Comparison of ENCODE assay signal across 1 cellular context in genomic region chr5:81971694-81972495, GRCh38.
A peak's percentile ranks its signal among the peaks of the same experiment; 100 is the strongest.
TF ChIP-seq lines count a peak whose summit lies in the region.

ATG10 (plus strand) TSS chr5:81972023; CDS start chr5:81987571, 15,548 bp downstream.

TF ChIP-seq in K562, 482 proteins besides CTCF, POLR2A, EP300 and RAD21 (continued from another document and continues in another):
- TF ChIP-seq TAF7 (tag; IDR thresholded peaks at IDR 0.05) (no peak; the same call in 1 of the 2 replicates), E4F1 (CRISPR knock-in tag; IDR thresholded peaks at IDR 0.05; ENCODE audit: borderline replicate concordance) (no peak), DEAF1 (CRISPR knock-in tag; IDR thresholded peaks at IDR 0.05) (no peak), ZNF23 (CRISPR knock-in tag; IDR thresholded peaks at IDR 0.05) (no peak), KAT8 (IDR thresholded peaks at IDR 0.05; ENCODE audit: low read depth) (no peak), PCBP1 (IDR thresholded peaks at IDR 0.05; ENCODE audit: low read depth, low read length, poor library complexity, severe bottlenecking) (no peak), MEF2D (tag; conservative IDR thresholded peaks at IDR 0.05; ENCODE audit: low read depth) (no peak), ELF1 (tag; IDR thresholded peaks at IDR 0.05) (no peak), SIN3B (IDR thresholded peaks at IDR 0.05; ENCODE audit: low read depth) (no peak; the same call in 1 of the 2 replicates), NCOA1 (IDR thresholded peaks at IDR 0.05; ENCODE audit: low read depth) (no peak), CBFA2T2 (conservative IDR thresholded peaks at IDR 0.05) (no peak), PTBP1 (IDR thresholded peaks at IDR 0.05; ENCODE audit: low read depth, low read length) (no peak), FOXP4 (CRISPR knock-in tag; IDR thresholded peaks at IDR 0.05; ENCODE audit: borderline replicate concordance) (no peak; the same call in 1 of the 2 replicates), NBN (IDR thresholded peaks at IDR 0.05; ENCODE audit: low read depth) (no peak), ZNF253 (CRISPR knock-in tag; conservative IDR thresholded peaks at IDR 0.05) (no peak), ZNF24 (IDR thresholded peaks at IDR 0.05) (no peak; the same call in none of the 2 replicates), MAFG (tag; conservative IDR thresholded peaks at IDR 0.05) (no peak), ARID1B (IDR thresholded peaks at IDR 0.05) (peak; percentile 33; the same call in 1 of the 2 replicates), POLR2AphosphoS5 (IDR thresholded peaks at IDR 0.05; ENCODE audit: control insufficient read depth, insufficient read depth, low read depth, low read length) (peak; percentile 72; the same call in 1 of the 2 replicates), ZNF507 (tag; conservative IDR thresholded peaks at IDR 0.05) (no peak), MLX (CRISPR knock-in tag; conservative IDR thresholded peaks at IDR 0.05) (0 out of 4 replicates have a peak, but pooled peaks of 1 of the 2 experiments have one; percentile 46), HNRNPLL (IDR thresholded peaks at IDR 0.05; ENCODE audit: low read depth, low read length, poor library complexity, severe bottlenecking) (peak; percentile 45), RBM17 (IDR thresholded peaks at IDR 0.05; ENCODE audit: borderline replicate concordance, low read depth, low read length) (no peak), CREB3 (tag; conservative IDR thresholded peaks at IDR 0.05; ENCODE audit: low read depth) (no peak), HINFP (tag; conservative IDR thresholded peaks at IDR 0.05; ENCODE audit: low read depth) (peak; percentile 99), ATF1 (CRISPR knock-in tag; IDR thresholded peaks at IDR 0.05) (peak; percentile 71; the same call in 1 of the 2 replicates), ATF1 (tag; IDR thresholded peaks at IDR 0.05) (peak; percentile 90), AFF4 (CRISPR knock-in tag; IDR thresholded peaks at IDR 0.05) (peak; percentile 89; the same call in 1 of the 2 replicates), ZNF232 (CRISPR knock-in tag; IDR thresholded peaks at IDR 0.05) (peak; percentile 17; the same call in 1 of the 2 replicates), SP2 (IDR thresholded peaks at IDR 0.05; ENCODE audit: extremely low read depth, low read depth, low read length, poor library complexity, severe bottlenecking) (no peak), TAF9B (IDR thresholded peaks at IDR 0.05; ENCODE audit: partially characterized antibody) (peak; percentile 41), HEY1 (CRISPR knock-in tag; IDR thresholded peaks at IDR 0.05; ENCODE audit: borderline replicate concordance) (no peak), ZNF77 (CRISPR knock-in tag; IDR thresholded peaks at IDR 0.05) (no peak), RHOXF2B (CRISPR knock-in tag; conservative IDR thresholded peaks at IDR 0.05) (no peak), CEBPB (tag; IDR thresholded peaks at IDR 0.05) (no peak), KLF6 (CRISPR knock-in tag; IDR thresholded peaks at IDR 0.05; ENCODE audit: borderline replicate concordance) (no peak), NEUROD1 (IDR thresholded peaks at IDR 0.05; ENCODE audit: borderline replicate concordance, low read depth, low read length, partially characterized antibody) (no peak), POLR2B (IDR thresholded peaks at IDR 0.05; ENCODE audit: low read depth, partially characterized antibody) (peak; percentile 84), DACH1 (IDR thresholded peaks at IDR 0.05; ENCODE audit: partially characterized antibody) (no peak), ZNF583 (CRISPR knock-in tag; IDR thresholded peaks at IDR 0.05) (0 out of 2 replicates have a peak, but pooled peaks have one; percentile 58), SNRNP70 (optimal IDR thresholded peaks at IDR 0.05; ENCODE audit: low read depth, low read length) (no peak), SMAD2 (IDR thresholded peaks at IDR 0.05; ENCODE audit: low read depth, low read length) (no peak), ESRRB (CRISPR knock-in tag; IDR thresholded peaks at IDR 0.05; ENCODE audit: borderline replicate concordance) (no peak), ZC3H4 (CRISPR knock-in tag; IDR thresholded peaks at IDR 0.05; ENCODE audit: borderline replicate concordance) (peak; percentile 90; the same call in 1 of the 2 replicates), TBP (optimal IDR thresholded peaks at IDR 0.05; ENCODE audit: low read depth, low read length) (peak; percentile 70), HDAC3 (IDR thresholded peaks at IDR 0.05; ENCODE audit: borderline replicate concordance, partially characterized antibody) (no peak), FOXO4 (CRISPR knock-in tag; IDR thresholded peaks at IDR 0.05) (no peak), THAP12 (CRISPR knock-in tag; IDR thresholded peaks at IDR 0.05) (peak; percentile 74), RCOR1 (IDR thresholded peaks at IDR 0.05; ENCODE audit: borderline replicate concordance in 1 of 2, low read depth in 2 of 2, low read length in 2 of 2) (0 out of 4 replicates have a peak, but pooled peaks of 1 of the 2 experiments have one; percentile 7), NFE2 (IDR thresholded peaks at IDR 0.05; ENCODE audit: low read depth) (no peak)
